ENCODE assay signal across 14 cellular contexts in genomic region chr1:186974774-186975181, GRCh38.
DNase-seq lines count a peak whose midpoint lies in the region; ATAC-seq and TF ChIP-seq lines count a peak whose summit lies in the region.
"Had no signal": no experiment of that assay in that cellular context is flagged by ENCODE, and none has a peak within 500 bp of the region (broad histone marks: within the 10 kb centered on the region; RNA-seq: fewer than 3 reads in every experiment).

No MANE protein-coding gene starts in this region.

- H3K4me1 ChIP-seq in SJSA1 (replicated peaks): peaks cover 23% of the 10 kb centered on the region
- H3K4me1 ChIP-seq: thyroid gland had no signal

- peak overlapping the region; percentile 82 for H3K27ac ChIP-seq in SJSA1
- H3K27ac ChIP-seq: thyroid gland had no signal

- H3K9me3 ChIP-seq in SJSA1 (replicated peaks): no peaks in the 10 kb centered on the region
- H3K9me3 ChIP-seq: thyroid gland had no signal

- H3K4me3 Mint-ChIP-seq in activated CD8-positive, alpha-beta T cell treated with anti-CD3 and anti-CD28 coated beads, Interleukin-2, amount 10 ng/mL, durations not matched to agents 7 days and 5 days: no peak overlapping the region
- H3K4me3 Mint-ChIP-seq: memory B cell had no signal

- no peaks in the 10 kb centered on the region for H3K9me3 Mint-ChIP-seq in activated CD8-positive, alpha-beta T cell treated with anti-CD3 and anti-CD28 coated beads, Interleukin-2, amount 10 ng/mL, durations not matched to agents 7 days and 5 days (ENCODE audit: insufficient read depth)
- H3K9me3 Mint-ChIP-seq: memory B cell had no signal

- no peaks in the 10 kb centered on the region for H3K36me3 ChIP-seq in SJSA1
- H3K36me3 ChIP-seq: thyroid gland had no signal

- POLR2A ChIA-PET in activated CD8-positive, alpha-beta T cell treated with anti-CD3 and anti-CD28 coated beads, Interleukin-2, amount 10 ng/mL, durations not matched to agents 7 days and 5 days (lab: Charles Lee): no interaction called here

- no peaks in the 10 kb centered on the region for H3K4me1 Mint-ChIP-seq in activated CD8-positive, alpha-beta T cell treated with anti-CD3 and anti-CD28 coated beads, Interleukin-2, amount 10 ng/mL, durations not matched to agents 7 days and 5 days (ENCODE audit: low read depth)
- H3K4me1 Mint-ChIP-seq: memory B cell had no signal

- no peaks in the 10 kb centered on the region for H3K36me3 Mint-ChIP-seq in activated CD8-positive, alpha-beta T cell treated with anti-CD3 and anti-CD28 coated beads, Interleukin-2, amount 10 ng/mL, durations not matched to agents 7 days and 5 days (ENCODE audit: low read depth)
- H3K36me3 Mint-ChIP-seq: memory B cell had no signal

- CTCF ChIA-PET in activated CD8-positive, alpha-beta T cell treated with anti-CD3 and anti-CD28 coated beads, Interleukin-2, amount 10 ng/mL, durations not matched to agents 7 days and 5 days (lab: Charles Lee): no interaction called here

- no peak overlapping the region for H3K4me3 ChIP-seq in SJSA1
- H3K4me3 ChIP-seq in fibroblast of the aortic adventitia (ENCODE audit: low read depth, low read length): no peak overlapping the region
- no peak overlapping the region for H3K4me3 ChIP-seq in skeletal muscle cell (ENCODE audit: low read depth, low read length)
- H3K4me3 ChIP-seq: K562, thyroid gland had no signal

- H3K27me3 Mint-ChIP-seq in activated CD8-positive, alpha-beta T cell treated with anti-CD3 and anti-CD28 coated beads, Interleukin-2, amount 10 ng/mL, durations not matched to agents 7 days and 5 days (ENCODE audit: low read depth): no peaks in the 10 kb centered on the region

- no peak for TF ChIP-seq CTCF in fibroblast of the aortic adventitia (IDR thresholded peaks at IDR 0.05; ENCODE audit: insufficient read depth, low read length)

- DNase-seq in Daoy (ENCODE audit: low read depth) (peak; percentile 79), SJSA1 (ENCODE audit: low read depth in 1 of 2, low spot score in 2 of 2) (peak; percentile 48 to 92), fibroblast of the aortic adventitia (ENCODE audit: low read depth) (peak; percentile 99), skeletal muscle cell (ENCODE audit: low read depth) (peak; percentile 80), NCI-H82 treated with DMSO at 0.1 percent for 48 hours (lab: John Stamatoyannopoulos, UW; ENCODE audit: unreplicated experiment) (no peak), NCI-H526 treated with DMSO at 0.1 percent for 48 hours (lab: John Stamatoyannopoulos, UW) (no peak), DMS 273 (lab: John Stamatoyannopoulos, UW; ENCODE audit: unreplicated experiment) (no peak)
- DNase-seq in activated CD8-positive, alpha-beta T cell treated with anti-CD3 and anti-CD28 coated beads, Interleukin-2, amount 10 ng/mL, durations not matched to agents 7 days and 5 days: no peak
- DNase-seq: activated effector memory CD4-positive, alpha-beta T cell treated with Interleukin-2 at 50 U/mL for 16 hours; NCI-H524; T-helper 9 cell; thyroid gland had no signal

- no peak overlapping the region for H3K27ac Mint-ChIP-seq in activated CD8-positive, alpha-beta T cell treated with anti-CD3 and anti-CD28 coated beads, Interleukin-2, amount 10 ng/mL, durations not matched to agents 7 days and 5 days
- H3K27ac Mint-ChIP-seq: memory B cell had no signal

- H3K27me3 ChIP-seq in SJSA1 (replicated peaks): no peaks in the 10 kb centered on the region
- H3K27me3 ChIP-seq: thyroid gland had no signal

- ATAC-seq in activated CD8-positive, alpha-beta T cell treated with anti-CD3 and anti-CD28 coated beads, Interleukin-2, amount 10 ng/mL, durations not matched to agents 7 days and 5 days: no peak
- ATAC-seq: K562 had no signal

Comparison
In these comparisons a context has a peak if more than half of its experiments do, and no peak if none do; other contexts are left out.
1. DNase-seq: peak in Daoy (single experiment), SJSA1 (2 of 2), fibroblast of the aortic adventitia (single experiment) and skeletal muscle cell (single experiment); none in activated CD8-positive, alpha-beta T cell treated with anti-CD3 and anti-CD28 coated beads, Interleukin-2, amount 10 ng/mL, durations not matched to agents 7 days and 5 days (single experiment), NCI-H82 treated with DMSO at 0.1 percent for 48 hours (single experiment), NCI-H526 treated with DMSO at 0.1 percent for 48 hours (single experiment) and DMS 273 (single experiment).